In genomic region chr15:55267401-55268053, GRCh38 we compare ENCODE assay signal across 8 cellular contexts. TPM values are rescaled to one million over a fixed set of nuclear protein-coding genes. Genes with fewer than 3 reads are reported as not detected.
DNase-seq lines count a peak whose midpoint lies in the region; ATAC-seq lines count a peak whose summit lies in the region.

No MANE protein-coding gene starts in this region.

- CTCF ChIA-PET in naive thymus-derived CD4-positive, alpha-beta T cell (lab: Charles Lee) = interaction anchor here (0.8 to 1.4 kb wide), 4 partner anchors 17 to 50 kb away, joined by 3 to 5 read pairs (median 4); no protein-coding TSS in a partner anchor

- peak overlapping the region; percentile 89 for H3K27ac Mint-ChIP-seq in activated naive CD8-positive, alpha-beta T cell treated with anti-CD3 and anti-CD28 coated beads, Interleukin-2, amount 50 U/mL, for 24 hours
- H3K27ac Mint-ChIP-seq in naive thymus-derived CD4-positive, alpha-beta T cell = peak overlapping the region; percentile 85 to 97 (median 92)

- H3K4me3 Mint-ChIP-seq in activated naive CD8-positive, alpha-beta T cell treated with anti-CD3 and anti-CD28 coated beads, Interleukin-2, amount 50 U/mL, for 24 hours = peak overlapping the region; percentile 65
- H3K4me3 Mint-ChIP-seq in naive thymus-derived CD4-positive, alpha-beta T cell = peak overlapping the region; percentile 71 to 85 (median 79)

- H3K27ac ChIP-seq in naive thymus-derived CD4-positive, alpha-beta T cell (ENCODE audit: low read depth, low read length) = peak overlapping the region; percentile 70

- H3K27me3 ChIP-seq in naive thymus-derived CD4-positive, alpha-beta T cell (ENCODE audit: control insufficient read depth in 2 of 2, insufficient read depth in 2 of 2, low read length in 2 of 2) = no peaks in the 10 kb centered on the region

- DNase-seq in SKM-1 treated with dmso at 0.1 percent for 144 hours (lab: John Stamatoyannopoulos, UW; ENCODE audit: unreplicated experiment) (peak; percentile 88), HK-2 (ENCODE audit: unreplicated experiment) (no peak), NCI-H2107 (lab: John Stamatoyannopoulos, UW) (no peak), glomerular visceral epithelial cell (ENCODE audit: extremely low spot score) (no peak)
- DNase-seq in activated naive CD8-positive, alpha-beta T cell treated with anti-CD3 and anti-CD28 coated beads, Interleukin-2, amount 50 U/mL, for 24 hours = peak; percentile 73
- peak; percentile 42 to 75 (median 68) for DNase-seq in naive thymus-derived CD4-positive, alpha-beta T cell

- intact Hi-C loops in naive thymus-derived CD4-positive, alpha-beta T cell (cut with micrococcal nuclease) = loop anchor here (1.0 to 2.0 kb wide), 7 partner anchors 9 to 70 kb away; partner anchors contain the start of gene RAB27A (in 1 of the 2)

- H3K4me3 ChIP-seq in naive thymus-derived CD4-positive, alpha-beta T cell (ENCODE audit: low read length) = peak overlapping the region; percentile 52

- H3K36me3 ChIP-seq in naive thymus-derived CD4-positive, alpha-beta T cell (ENCODE audit: control insufficient read depth in 2 of 3, insufficient read depth in 3 of 3, low read length in 3 of 3) = no peaks in the 10 kb centered on the region

- H3K9me3 ChIP-seq in naive thymus-derived CD4-positive, alpha-beta T cell (ENCODE audit: control insufficient read depth in 2 of 3, low read length in 3 of 3) = no peaks in the 10 kb centered on the region

- peaks cover 74% of the 10 kb centered on the region for H3K36me3 Mint-ChIP-seq in activated naive CD8-positive, alpha-beta T cell treated with anti-CD3 and anti-CD28 coated beads, Interleukin-2, amount 50 U/mL, for 24 hours (ENCODE audit: low read depth)
- H3K36me3 Mint-ChIP-seq in naive thymus-derived CD4-positive, alpha-beta T cell = peaks cover 0 to 42% (median 26%) of the 10 kb centered on the region in 5 donors

- peak; percentile 95 for ATAC-seq in GM18870 (IDR thresholded peaks at IDR 0.05; ENCODE audit: unreplicated experiment)
- ATAC-seq in HG03045 (IDR thresholded peaks at IDR 0.05; ENCODE audit: unreplicated experiment) = peak; percentile 81
- ATAC-seq in activated naive CD8-positive, alpha-beta T cell treated with anti-CD3 and anti-CD28 coated beads, Interleukin-2, amount 50 U/mL, for 24 hours = peak; percentile 96
- peak; percentile 96 for ATAC-seq in naive thymus-derived CD4-positive, alpha-beta T cell

- peaks cover 3% of the 10 kb centered on the region for H3K9me3 Mint-ChIP-seq in activated naive CD8-positive, alpha-beta T cell treated with anti-CD3 and anti-CD28 coated beads, Interleukin-2, amount 50 U/mL, for 24 hours
- H3K9me3 Mint-ChIP-seq in naive thymus-derived CD4-positive, alpha-beta T cell = no peaks in the 10 kb centered on the region

- POLR2A ChIA-PET in naive thymus-derived CD4-positive, alpha-beta T cell (lab: Charles Lee) = interaction anchor here (0.6 to 3.3 kb wide), 17 partner anchors 9 to 75 kb away, joined by 3 to 16 read pairs (median 5); partner anchors contain the start of genes PIGB, PIGBOS1 and RSL24D1

- peaks cover 73% of the 10 kb centered on the region for H3K4me1 Mint-ChIP-seq in activated naive CD8-positive, alpha-beta T cell treated with anti-CD3 and anti-CD28 coated beads, Interleukin-2, amount 50 U/mL, for 24 hours
- peaks cover 32 to 57% (median 45%) of the 10 kb centered on the region in 7 donors for H3K4me1 Mint-ChIP-seq in naive thymus-derived CD4-positive, alpha-beta T cell

- H3K4me1 ChIP-seq in naive thymus-derived CD4-positive, alpha-beta T cell (ENCODE audit: control insufficient read depth in 2 of 2, insufficient read depth in 2 of 2, low read length in 2 of 2) = peaks cover 19 to 71% of the 10 kb centered on the region in 2 donors

- H3K27me3 Mint-ChIP-seq in activated naive CD8-positive, alpha-beta T cell treated with anti-CD3 and anti-CD28 coated beads, Interleukin-2, amount 50 U/mL, for 24 hours = no peaks in the 10 kb centered on the region
- H3K27me3 Mint-ChIP-seq in naive thymus-derived CD4-positive, alpha-beta T cell = no peaks in the 10 kb centered on the region

RNA-seq across cellular contexts. Expression of gene RAB27A, which starts 22.1 kb away (rescaled TPM):
- 10 to 100 TPM; 17.1 to 69.9 (median 20.7) TPM for total RNA-seq in naive thymus-derived CD4-positive, alpha-beta T cell
- polyA plus RNA-seq in naive thymus-derived CD4-positive, alpha-beta T cell = 10 to 100 TPM; 17.6 to 25.4 TPM

RNA-seq across cellular contexts. Expression of gene PIGBOS1, which starts 51.4 kb away (rescaled TPM):
- total RNA-seq in naive thymus-derived CD4-positive, alpha-beta T cell = 10 to 100 TPM in 4 of 5 experiments, 1 to 10 TPM in 1; 8.8 to 21.3 (median 12.5) TPM
- 10 to 100 TPM; 30.6 to 49.8 TPM for polyA plus RNA-seq in naive thymus-derived CD4-positive, alpha-beta T cell

RNA-seq across cellular contexts. Expression of gene PIGB, which starts 51.5 kb away (rescaled TPM):
- total RNA-seq in naive thymus-derived CD4-positive, alpha-beta T cell = 10 to 100 TPM; 21.4 to 30.2 (median 24.3) TPM
- polyA plus RNA-seq in naive thymus-derived CD4-positive, alpha-beta T cell = 10 to 100 TPM; 11.9 to 21.0 TPM

Comparison
In these comparisons a context has a peak if more than half of its experiments do, and no peak if none do; other contexts are left out.
1. DNase-seq: peak in SKM-1 treated with dmso at 0.1 percent for 144 hours (single experiment), activated naive CD8-positive, alpha-beta T cell treated with anti-CD3 and anti-CD28 coated beads, Interleukin-2, amount 50 U/mL, for 24 hours (single experiment) and naive thymus-derived CD4-positive, alpha-beta T cell (9 of 9); none in HK-2 (single experiment), NCI-H2107 (single experiment) and glomerular visceral epithelial cell (single experiment).
2. Peak in every context shown above with its lines, with median percentiles within 50 percentile points of each other: ATAC-seq.